In the genomic region with DNA sequence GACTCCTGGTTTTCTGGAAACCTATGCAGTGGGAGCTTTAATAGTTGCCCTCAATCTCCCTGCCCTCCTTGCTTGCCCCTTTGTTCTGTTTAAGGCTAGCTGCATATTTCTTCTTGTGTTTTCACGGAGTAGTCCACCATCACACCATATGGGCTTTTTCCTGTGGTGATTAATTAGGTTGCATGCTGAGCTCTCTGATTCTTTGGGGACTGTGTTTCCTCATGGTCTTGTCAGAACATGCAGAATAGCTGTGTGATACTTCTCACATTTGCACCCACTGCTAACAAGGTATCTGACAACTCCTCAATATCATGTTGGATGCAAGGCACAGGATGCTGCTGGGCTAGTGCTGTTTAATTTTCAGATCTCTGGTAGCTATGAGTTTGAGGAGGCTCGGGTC, we compare ENCODE assay signal across 24 cellular contexts.
DNase-seq lines count a peak whose midpoint lies in the region; ATAC-seq, FAIRE-seq and TF ChIP-seq lines count a peak whose summit lies in the region.
"Had no signal": no experiment of that assay in that cellular context is flagged by ENCODE, and none has a peak within 500 bp of the region (broad histone marks: within the 10 kb centered on the region; RNA-seq: fewer than 3 reads in every experiment).

No MANE protein-coding gene starts in this region.

- H3K9ac ChIP-seq in H9 (ENCODE audit: extremely low read depth, insufficient read length, low read length) (peak overlapping the region; percentile 19), GM12878 (ENCODE audit: control insufficient read depth, insufficient read depth, low read length) (no peak overlapping the region), iPS-15b (ENCODE audit: low read depth, low read length) (peak overlapping the region; percentile 38)

- no CpG with 5 or more reads among the region's 2 CpGs for WGBS in H9 (ENCODE audit: extremely low coverage, insufficient read length, low lambda C conversion rate)
- WGBS in GM12878 (ENCODE audit: insufficient coverage, insufficient replicate concordance, low lambda C conversion rate, missing lambda C conversion rate), result 16% methylated on average over 2 of the region's 2 CpGs

- intact Hi-C loops in GM12878 (cut with micrococcal nuclease; ENCODE audit: unreplicated experiment), result no loop called here

- no peak overlapping the region for H3K4me3 ChIP-seq in GM12878
- H3K4me3 ChIP-seq in iPS-15b (ENCODE audit: low read depth, low read length), result no peak overlapping the region
- H3K4me3 ChIP-seq: coronary artery, K562, upper lobe of right lung had no signal

- no peak overlapping the region for H4K91ac ChIP-seq in H9 (ENCODE audit: insufficient read length, low read depth, low read length)

- H4K20me1 ChIP-seq in H9 (ENCODE audit: control insufficient read depth, insufficient read depth, insufficient read length), result no peaks in the 10 kb centered on the region
- no peaks in the 10 kb centered on the region for H4K20me1 ChIP-seq in GM12878 (ENCODE audit: control insufficient read depth, insufficient read depth)

- H3K27ac Mint-ChIP-seq in H9, result peak overlapping the region; percentile 97 to 100 (median 100)
- H3K27ac Mint-ChIP-seq: activated T-cell treated with anti-CD3 and anti-CD28 coated beads, Interleukin-2, amount 50 U/mL, for 24 hours; memory B cell; naive thymus-derived CD4-positive, alpha-beta T cell; T-helper 1 cell treated with Interleukin-12 subunit alpha and Interleukin-12 subunit beta and Interleukin-4 antibody, amounts not matched to agents 30 μg/mL and 1 μg/mL, for 36 hours had no signal

- no peak overlapping the region for H3K4ac ChIP-seq in H9 (ENCODE audit: low read depth, low read length)

- H3K14ac ChIP-seq in H9 (ENCODE audit: insufficient read depth, low read length), result no peak overlapping the region

- H3K36me3 Mint-ChIP-seq in H9 (ENCODE audit: insufficient read depth in 1 of 3, low read depth in 3 of 3), result no peaks in the 10 kb centered on the region
- H3K36me3 Mint-ChIP-seq: memory B cell; naive thymus-derived CD4-positive, alpha-beta T cell had no signal

- no peak for TF ChIP-seq POLR2A in GM12878 (IDR thresholded peaks at IDR 0.05; ENCODE audit: low read depth, low read length)

- TF ChIP-seq CTCF in H9 (conservative IDR thresholded peaks at IDR 0.05) (no peak), GM12878 (IDR thresholded peaks at IDR 0.05 in 2 of 3, conservative IDR thresholded peaks at IDR 0.05 in 1 of 3; ENCODE audit: control insufficient read depth in 2 of 3, extremely low read depth in 1 of 3, insufficient read depth in 1 of 3, low read depth in 3 of 3, low read length in 3 of 3) (no peak), GM10248 (IDR thresholded peaks at IDR 0.05; ENCODE audit: control extremely low read depth, extremely low read depth, low read depth, missing control alignments) (no peak)

- no peak overlapping the region for H3K56ac ChIP-seq in H9 (ENCODE audit: insufficient read length, low read depth, low read length)

- TF ChIP-seq RAD21 in GM12878 (IDR thresholded peaks at IDR 0.05; ENCODE audit: insufficient read depth, low read depth, low read length), result no peak

- H3K4me1 Mint-ChIP-seq in H9, result peaks cover 92 to 93% of the 10 kb centered on the region in 2 experiments
- H3K4me1 Mint-ChIP-seq: naive thymus-derived CD4-positive, alpha-beta T cell had no signal

- no peak overlapping the region for H3T11ph ChIP-seq in H9 (ENCODE audit: low read length)

- no peak overlapping the region for H2BK15ac ChIP-seq in H9 (ENCODE audit: low read depth, low read length)

- in situ Hi-C loops in GM12878 (cut with MboI), result no loop called here

- H3K18ac ChIP-seq in H9 (ENCODE audit: insufficient read length, low read depth, low read length), result no peak overlapping the region

- no peak overlapping the region for H3K4me2 ChIP-seq in H9 (ENCODE audit: insufficient read depth, insufficient read length, low read length)
- H3K4me2 ChIP-seq in GM12878 (ENCODE audit: control insufficient read depth, insufficient read depth), result no peak overlapping the region

- H4K8ac ChIP-seq in H9 (replicated peaks; ENCODE audit: insufficient read length, low read depth, low read length), result no peak overlapping the region

- peak overlapping the region; percentile 58 for H2BK5ac ChIP-seq in H9 (ENCODE audit: insufficient read length, low read length)

- H3K79me1 ChIP-seq in H9 (ENCODE audit: insufficient read depth, low read depth, low read length, poor library complexity, severe bottlenecking), result peaks cover 9% of the 10 kb centered on the region

- H3K27me3 Mint-ChIP-seq in H9 (ENCODE audit: low read depth), result no peaks in the 10 kb centered on the region
- H3K27me3 Mint-ChIP-seq: activated T-cell treated with anti-CD3 and anti-CD28 coated beads, Interleukin-2, amount 50 U/mL, for 24 hours; memory B cell had no signal

- no peak overlapping the region for H2AFZ ChIP-seq in H9 (ENCODE audit: low read length)
- H2AFZ ChIP-seq in GM12878 (ENCODE audit: control insufficient read depth, low read depth, low read length), result no peak overlapping the region

- H2BK12ac ChIP-seq in H9 (ENCODE audit: insufficient read length, low read depth, low read length), result peak overlapping the region; percentile 94

- no peaks in the 10 kb centered on the region for H3K9me3 Mint-ChIP-seq in H9
- H3K9me3 Mint-ChIP-seq: activated T-cell treated with anti-CD3 and anti-CD28 coated beads, Interleukin-2, amount 50 U/mL, for 24 hours; memory B cell; T-helper 1 cell treated with Interleukin-12 subunit alpha and Interleukin-12 subunit beta and Interleukin-4 antibody, amounts not matched to agents 30 μg/mL and 1 μg/mL, for 36 hours had no signal

- H3K4me1 ChIP-seq in H9 (ENCODE audit: insufficient read depth, low read length) (peaks cover 36% of the 10 kb centered on the region), GM12878 (ENCODE audit: control insufficient read depth, insufficient read depth, low read length) (no peaks in the 10 kb centered on the region), iPS-15b (ENCODE audit: control insufficient read depth, insufficient read depth, low read length) (peaks cover 62% of the 10 kb centered on the region)

- no peak overlapping the region for H4K5ac ChIP-seq in H9 (ENCODE audit: insufficient read length, low read depth, low read length)

- POLR2A ChIA-PET in GM12878 (lab: Charles Lee), result interaction anchor here (1.3 to 2.0 kb wide), 6 partner anchors 9 to 136 kb away, joined by 3 to 7 read pairs (median 4); no protein-coding TSS in a partner anchor
- POLR2A ChIA-PET in GM10248 (lab: Yijun Ruan, JAX), result no interaction called here

- H3K23ac ChIP-seq in H9 (ENCODE audit: insufficient read length, low read depth, low read length), result no peak overlapping the region

- TF ChIP-seq EP300 in GM12878 (IDR thresholded peaks at IDR 0.05; ENCODE audit: borderline replicate concordance in 1 of 2, control insufficient read depth in 1 of 2, low read depth in 2 of 2, low read length in 2 of 2), result no peak

- H3K4me3 Mint-ChIP-seq in H9, result peak overlapping the region in 1 of 2 experiments; percentile 47; a peak in 2 of 5 replicates
- H3K4me3 Mint-ChIP-seq: activated T-cell treated with anti-CD3 and anti-CD28 coated beads, Interleukin-2, amount 50 U/mL, for 24 hours; memory B cell; naive thymus-derived CD4-positive, alpha-beta T cell; T-helper 1 cell treated with Interleukin-12 subunit alpha and Interleukin-12 subunit beta and Interleukin-4 antibody, amounts not matched to agents 30 μg/mL and 1 μg/mL, for 36 hours had no signal

- no TSS peak for BruUV-seq in GM12878 (replicated peaks; lab: Mats Ljungman, UMichigan)

- peak; percentile 46 for ATAC-seq in GM12878
- ATAC-seq in GM19455 (IDR thresholded peaks at IDR 0.05; ENCODE audit: unreplicated experiment), result no peak
- ATAC-seq: K562; left cardiac atrium; naive thymus-derived CD4-positive, alpha-beta T cell; upper lobe of right lung had no signal

- no peak overlapping the region for H2BK20ac ChIP-seq in H9 (ENCODE audit: low read depth, low read length, poor library complexity, severe bottlenecking)

- H3K23me2 ChIP-seq in H9 (ENCODE audit: insufficient read length, low read depth, low read length, poor library complexity, severe bottlenecking), result no peaks in the 10 kb centered on the region

- SMC1A ChIA-PET in GM12878 (lab: Charles Lee; ENCODE audit: uncharacterized antibody, unreplicated experiment), result interaction anchor here (1.0 to 3.2 kb wide), 23 partner anchors 9 to 236 kb away, joined by 3 to 20 read pairs (median 5); no protein-coding TSS in a partner anchor

- CTCF ChIA-PET in GM12878 (lab: Yijun Ruan, JAX) (interaction anchor here (0.9 to 1.6 kb wide), 5 partner anchors 15 to 234 kb away, joined by 3 to 6 read pairs (median 4); no protein-coding TSS in a partner anchor), GM10248 (lab: Yijun Ruan, JAX) (interaction anchor here (1.5 kb wide), 1 partner anchor 11 kb away, joined by 4 read pairs; no protein-coding TSS in a partner anchor)

- H2AK5ac ChIP-seq in H9 (ENCODE audit: insufficient read length, low read length), result peak overlapping the region; percentile 96

- H3K27me3 ChIP-seq in H9 (ENCODE audit: insufficient read depth, low read length), result no peaks in the 10 kb centered on the region
- no peaks in the 10 kb centered on the region for H3K27me3 ChIP-seq in GM12878 (replicated peaks in 1 of 2; ENCODE audit: control insufficient read depth in 2 of 2, insufficient read depth in 2 of 2, low read length in 1 of 2)
- H3K27me3 ChIP-seq in iPS-15b (ENCODE audit: control insufficient read depth, insufficient read depth, low read length), result no peaks in the 10 kb centered on the region
- H3K27me3 ChIP-seq: upper lobe of right lung had no signal

- no peaks in the 10 kb centered on the region for H3K9me3 ChIP-seq in H9 (ENCODE audit: control insufficient read depth, low read depth, low read length)
- no peaks in the 10 kb centered on the region for H3K9me3 ChIP-seq in GM12878 (replicated peaks; ENCODE audit: control insufficient read depth, insufficient read depth, low read length)
- no peaks in the 10 kb centered on the region for H3K9me3 ChIP-seq in iPS-15b (ENCODE audit: control insufficient read depth, insufficient read depth, low read length)
- H3K9me3 ChIP-seq: upper lobe of right lung had no signal

- H3K27ac ChIP-seq in H9 (ENCODE audit: insufficient read length, low read depth, low read length) (peak overlapping the region; percentile 98), GM12878 (ENCODE audit: control insufficient read depth, insufficient read depth) (no peak overlapping the region)
- H3K27ac ChIP-seq: coronary artery, upper lobe of right lung had no signal

- RAD21 ChIA-PET in GM12878 (lab: Charles Lee; ENCODE audit: unreplicated experiment), result interaction anchor here (0.7 to 3.1 kb wide), 10 partner anchors 9 to 203 kb away, joined by 3 to 30 read pairs (median 4); no protein-coding TSS in a partner anchor

- peaks cover 30% of the 10 kb centered on the region; the same call in 1 of the 2 replicates for H3K79me2 ChIP-seq in H9 (ENCODE audit: insufficient read depth, low read length)
- H3K79me2 ChIP-seq in GM12878 (ENCODE audit: control insufficient read depth, insufficient read depth, low read length), result no peaks in the 10 kb centered on the region

- no peak for DNase-seq in H9
- DNase-seq in NCI-H1694 (lab: John Stamatoyannopoulos, UW), result peak; percentile 15
- DNase-seq in GM12878 (ENCODE audit: low read depth, low spot score), result no peak
- no peak for DNase-seq in germinal center (ENCODE audit: low spot score)
- no peak for DNase-seq in kidney glomerular epithelial cell (lab: John Stamatoyannopoulos, UW)
- no peak for DNase-seq in GM10248 (ENCODE audit: extremely low spot score)
- DNase-seq: activated CD4-positive, alpha-beta T cell treated with anti-CD3 and anti-CD28 coated beads for 4 hours; activated naive CD4-positive, alpha-beta T cell; activated T-cell treated with anti-CD3 and anti-CD28 coated beads, Interleukin-2, amount 50 U/mL, for 24 hours; amniotic stem cell; left cardiac atrium; naive thymus-derived CD4-positive, alpha-beta T cell; NCI-H2029; NCI-H510A; RPMI8226; substantia nigra; upper lobe of right lung had no signal

- H2BK120ac ChIP-seq in H9 (ENCODE audit: low read depth, low read length, poor library complexity, severe bottlenecking), result no peak overlapping the region

- FAIRE-seq in GM12878 (lab: Jason Lieb, UNC), result no peak
- FAIRE-seq: D721Med, K562 had no signal

- H3K36me3 ChIP-seq in GM12878 (ENCODE audit: control insufficient read depth in 2 of 2, insufficient read depth in 2 of 2, low read length in 1 of 2) (no peaks in the 10 kb centered on the region), iPS-15b (ENCODE audit: control insufficient read depth, insufficient read depth, low read length) (no peaks in the 10 kb centered on the region)
- H3K36me3 ChIP-seq: upper lobe of right lung had no signal
